ENCODE assay signal across 6 cellular contexts in genomic region chr10:80441831-80442230, GRCh38.
"Had no signal": no experiment of that assay in that cellular context is flagged by ENCODE, and none has a peak within 500 bp of the region (broad histone marks: within the 10 kb centered on the region; RNA-seq: fewer than 3 reads in every experiment).

No MANE protein-coding gene starts in this region.

- ATAC-seq: GM23338, K562 had no signal

- H3K9me3 Mint-ChIP-seq: GM23338, H9 had no signal

- H3K4me2 ChIP-seq: GM23338 had no signal

- H3K4me3 Mint-ChIP-seq: GM23338, H9 had no signal

- DNase-seq: H9, HCEC 1CT, IMR-90, KG1 had no signal

- H2AFZ ChIP-seq: GM23338 had no signal

- H3K4me3 ChIP-seq: GM23338, K562 had no signal

- H3K27ac Mint-ChIP-seq: GM23338, H9 had no signal
